ENCODE assay signal across 1 cellular context in genomic region chr11:1854132-1854948, GRCh38.
TF ChIP-seq lines count a peak whose summit lies in the region.

No MANE protein-coding gene starts in this region.

TF ChIP-seq in H1, 55 proteins besides CTCF, POLR2A, EP300 and RAD21:
- TF ChIP-seq JUN (IDR thresholded peaks at IDR 0.05; ENCODE audit: low read depth, low read length) (no peak), CHD7 (IDR thresholded peaks at IDR 0.05; ENCODE audit: insufficient replicate concordance, low read length) (no peak), KDM5A (IDR thresholded peaks at IDR 0.05; ENCODE audit: low read length) (no peak), USF2 (IDR thresholded peaks at IDR 0.05; ENCODE audit: low read length) (no peak), SP4 (IDR thresholded peaks at IDR 0.05; ENCODE audit: low read length) (no peak), RXRA (IDR thresholded peaks at IDR 0.05; ENCODE audit: insufficient read depth, low read depth, low read length) (no peak), SRF (IDR thresholded peaks at IDR 0.05; ENCODE audit: low read depth, low read length) (no peak), TCF12 (IDR thresholded peaks at IDR 0.05; ENCODE audit: low read depth, low read length) (no peak), KDM1A (IDR thresholded peaks at IDR 0.05; ENCODE audit: borderline replicate concordance, low read length) (no peak), NRF1 (IDR thresholded peaks at IDR 0.05; ENCODE audit: low read depth, low read length) (no peak), PHF8 (conservative IDR thresholded peaks at IDR 0.05; ENCODE audit: low read depth, low read length) (no peak), EZH2 (IDR thresholded peaks at IDR 0.05; ENCODE audit: low read depth, low read length, severe bottlenecking) (no peak), SIRT6 (IDR thresholded peaks at IDR 0.05; ENCODE audit: low read length) (no peak), ZNF274 (IDR thresholded peaks at IDR 0.05; ENCODE audit: borderline replicate concordance, extremely low read depth, low read length) (no peak), TAF7 (optimal IDR thresholded peaks at IDR 0.05; ENCODE audit: borderline replicate concordance, low read depth, low read length) (no peak), RNF2 (IDR thresholded peaks at IDR 0.05; ENCODE audit: borderline replicate concordance, low read depth, low read length, missing control alignments, poor library complexity, severe bottlenecking) (no peak), CTBP2 (IDR thresholded peaks at IDR 0.05; ENCODE audit: borderline replicate concordance, insufficient read depth, insufficient read length, low read length) (no peak), KDM4A (IDR thresholded peaks at IDR 0.05; ENCODE audit: low read depth, low read length, severe bottlenecking) (no peak), TAF1 (IDR thresholded peaks at IDR 0.05; ENCODE audit: low read depth, low read length) (no peak), SIX5 (IDR thresholded peaks at IDR 0.05; ENCODE audit: low read depth, low read length) (no peak)
